ENCODE assay signal across 1 cellular context in genomic region chr2:74833418-74834233, GRCh38.
TF ChIP-seq lines count a peak whose summit lies in the region.

Gene HK2 (plus strand): TSS chr2:74834127. CDS start chr2:74834581, 454 bp downstream.

TF ChIP-seq in HepG2, 621 proteins besides CTCF, POLR2A, EP300 and RAD21 (continued from another document and continues in another):
- TF ChIP-seq TCF7 (IDR thresholded peaks at IDR 0.05; ENCODE audit: low read depth) (no peak), ZNF142 (CRISPR knock-in tag; IDR thresholded peaks at IDR 0.05) (peak; percentile 87), NCOA5 (CRISPR knock-in tag; IDR thresholded peaks at IDR 0.05) (no peak), SP5 (CRISPR knock-in tag; IDR thresholded peaks at IDR 0.05; ENCODE audit: borderline replicate concordance, low read depth) (peak; percentile 87), FOXP1 (IDR thresholded peaks at IDR 0.05) (no peak), FOXP1 (CRISPR knock-in tag; IDR thresholded peaks at IDR 0.05) (0 out of 2 replicates have a peak, but pooled peaks have one; percentile 15), ARNT (IDR thresholded peaks at IDR 0.05) (no peak), YEATS2 (CRISPR knock-in tag; IDR thresholded peaks at IDR 0.05; ENCODE audit: borderline replicate concordance) (peak; percentile 8; the same call in 1 of the 2 replicates), ZNF569 (CRISPR knock-in tag; IDR thresholded peaks at IDR 0.05; ENCODE audit: borderline replicate concordance) (no peak), ZNF709 (CRISPR knock-in tag; IDR thresholded peaks at IDR 0.05) (no peak; the same call in 1 of the 2 replicates), MAFK (conservative IDR thresholded peaks at IDR 0.05 in 1 of 2, IDR thresholded peaks at IDR 0.05 in 1 of 2; ENCODE audit: low read length in 2 of 2) (no peak), ZNF432 (CRISPR knock-in tag; IDR thresholded peaks at IDR 0.05; ENCODE audit: borderline replicate concordance) (no peak), HOXD1 (CRISPR knock-in tag; IDR thresholded peaks at IDR 0.05) (no peak), ZNF317 (CRISPR knock-in tag; IDR thresholded peaks at IDR 0.05) (peak; percentile 70; the same call in 1 of the 2 replicates), CSRNP2 (CRISPR knock-in tag; conservative IDR thresholded peaks at IDR 0.05; ENCODE audit: low read depth) (no peak), CC2D1A (CRISPR knock-in tag; IDR thresholded peaks at IDR 0.05) (no peak), TBL1XR1 (IDR thresholded peaks at IDR 0.05; ENCODE audit: borderline replicate concordance, low read length, partially characterized antibody) (no peak), HOXA9 (CRISPR knock-in tag; IDR thresholded peaks at IDR 0.05; ENCODE audit: borderline replicate concordance) (no peak), SIN3A (IDR thresholded peaks at IDR 0.05; ENCODE audit: borderline replicate concordance, low read depth, low read length) (peak; percentile 99), IKZF1 (IDR thresholded peaks at IDR 0.05) (no peak), NFIB (CRISPR knock-in tag; IDR thresholded peaks at IDR 0.05; ENCODE audit: borderline replicate concordance) (no peak), NFE2 (CRISPR knock-in tag; IDR thresholded peaks at IDR 0.05) (no peak), ZNF121 (CRISPR knock-in tag; IDR thresholded peaks at IDR 0.05) (peak; percentile 74; the same call in 1 of the 2 replicates), CEBPZ (IDR thresholded peaks at IDR 0.05; ENCODE audit: low read length) (no peak), RNF2 (conservative IDR thresholded peaks at IDR 0.05; ENCODE audit: low read depth) (no peak), FOXA3 (CRISPR knock-in tag; IDR thresholded peaks at IDR 0.05) (peak; percentile 25; the same call in 1 of the 2 replicates), HMGA1 (CRISPR knock-in tag; conservative IDR thresholded peaks at IDR 0.05) (no peak), ZBTB1 (CRISPR knock-in tag; IDR thresholded peaks at IDR 0.05; ENCODE audit: borderline replicate concordance) (no peak), ZNF292 (CRISPR knock-in tag; IDR thresholded peaks at IDR 0.05; ENCODE audit: borderline replicate concordance, low read depth) (no peak), BRCA1 (CRISPR knock-in tag; IDR thresholded peaks at IDR 0.05) (peak; percentile 86), ZNF552 (CRISPR knock-in tag; IDR thresholded peaks at IDR 0.05; ENCODE audit: borderline replicate concordance) (peak; percentile 74; the same call in 1 of the 2 replicates), KDM1A (CRISPR knock-in tag; IDR thresholded peaks at IDR 0.05) (no peak)
- TF ChIP-seq, protein P1, sequence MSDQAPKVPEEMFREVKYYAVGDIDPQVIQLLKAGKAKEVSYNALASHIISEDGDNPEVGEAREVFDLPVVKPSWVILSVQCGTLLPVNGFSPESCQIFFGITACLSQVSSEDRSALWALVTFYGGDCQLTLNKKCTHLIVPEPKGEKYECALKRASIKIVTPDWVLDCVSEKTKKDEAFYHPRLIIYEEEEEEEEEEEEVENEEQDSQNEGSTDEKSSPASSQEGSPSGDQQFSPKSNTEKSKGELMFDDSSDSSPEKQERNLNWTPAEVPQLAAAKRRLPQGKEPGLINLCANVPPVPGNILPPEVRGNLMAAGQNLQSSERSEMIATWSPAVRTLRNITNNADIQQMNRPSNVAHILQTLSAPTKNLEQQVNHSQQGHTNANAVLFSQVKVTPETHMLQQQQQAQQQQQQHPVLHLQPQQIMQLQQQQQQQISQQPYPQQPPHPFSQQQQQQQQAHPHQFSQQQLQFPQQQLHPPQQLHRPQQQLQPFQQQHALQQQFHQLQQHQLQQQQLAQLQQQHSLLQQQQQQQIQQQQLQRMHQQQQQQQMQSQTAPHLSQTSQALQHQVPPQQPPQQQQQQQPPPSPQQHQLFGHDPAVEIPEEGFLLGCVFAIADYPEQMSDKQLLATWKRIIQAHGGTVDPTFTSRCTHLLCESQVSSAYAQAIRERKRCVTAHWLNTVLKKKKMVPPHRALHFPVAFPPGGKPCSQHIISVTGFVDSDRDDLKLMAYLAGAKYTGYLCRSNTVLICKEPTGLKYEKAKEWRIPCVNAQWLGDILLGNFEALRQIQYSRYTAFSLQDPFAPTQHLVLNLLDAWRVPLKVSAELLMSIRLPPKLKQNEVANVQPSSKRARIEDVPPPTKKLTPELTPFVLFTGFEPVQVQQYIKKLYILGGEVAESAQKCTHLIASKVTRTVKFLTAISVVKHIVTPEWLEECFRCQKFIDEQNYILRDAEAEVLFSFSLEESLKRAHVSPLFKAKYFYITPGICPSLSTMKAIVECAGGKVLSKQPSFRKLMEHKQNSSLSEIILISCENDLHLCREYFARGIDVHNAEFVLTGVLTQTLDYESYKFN (CRISPR knock-in tag; conservative IDR thresholded peaks at IDR 0.05): peak; percentile 29; the same call in 1 of the 2 replicates
- TF ChIP-seq, protein P2, sequence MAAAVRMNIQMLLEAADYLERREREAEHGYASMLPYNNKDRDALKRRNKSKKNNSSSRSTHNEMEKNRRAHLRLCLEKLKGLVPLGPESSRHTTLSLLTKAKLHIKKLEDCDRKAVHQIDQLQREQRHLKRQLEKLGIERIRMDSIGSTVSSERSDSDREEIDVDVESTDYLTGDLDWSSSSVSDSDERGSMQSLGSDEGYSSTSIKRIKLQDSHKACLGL (CRISPR knock-in tag; IDR thresholded peaks at IDR 0.05): peak; percentile 92; the same call in 1 of the 2 replicates
- TF ChIP-seq, protein P3, sequence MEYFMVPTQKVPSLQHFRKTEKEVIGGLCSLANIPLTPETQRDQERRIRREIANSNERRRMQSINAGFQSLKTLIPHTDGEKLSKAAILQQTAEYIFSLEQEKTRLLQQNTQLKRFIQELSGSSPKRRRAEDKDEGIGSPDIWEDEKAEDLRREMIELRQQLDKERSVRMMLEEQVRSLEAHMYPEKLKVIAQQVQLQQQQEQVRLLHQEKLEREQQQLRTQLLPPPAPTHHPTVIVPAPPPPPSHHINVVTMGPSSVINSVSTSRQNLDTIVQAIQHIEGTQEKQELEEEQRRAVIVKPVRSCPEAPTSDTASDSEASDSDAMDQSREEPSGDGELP (IDR thresholded peaks at IDR 0.05; ENCODE audit: borderline replicate concordance, low read depth): peak; percentile 56; the same call in 1 of the 2 replicates
- TF ChIP-seq, protein P4, sequence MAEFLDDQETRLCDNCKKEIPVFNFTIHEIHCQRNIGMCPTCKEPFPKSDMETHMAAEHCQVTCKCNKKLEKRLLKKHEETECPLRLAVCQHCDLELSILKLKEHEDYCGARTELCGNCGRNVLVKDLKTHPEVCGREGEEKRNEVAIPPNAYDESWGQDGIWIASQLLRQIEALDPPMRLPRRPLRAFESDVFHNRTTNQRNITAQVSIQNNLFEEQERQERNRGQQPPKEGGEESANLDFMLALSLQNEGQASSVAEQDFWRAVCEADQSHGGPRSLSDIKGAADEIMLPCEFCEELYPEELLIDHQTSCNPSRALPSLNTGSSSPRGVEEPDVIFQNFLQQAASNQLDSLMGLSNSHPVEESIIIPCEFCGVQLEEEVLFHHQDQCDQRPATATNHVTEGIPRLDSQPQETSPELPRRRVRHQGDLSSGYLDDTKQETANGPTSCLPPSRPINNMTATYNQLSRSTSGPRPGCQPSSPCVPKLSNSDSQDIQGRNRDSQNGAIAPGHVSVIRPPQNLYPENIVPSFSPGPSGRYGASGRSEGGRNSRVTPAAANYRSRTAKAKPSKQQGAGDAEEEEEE (CRISPR knock-in tag; IDR thresholded peaks at IDR 0.05; ENCODE audit: borderline replicate concordance): 0 out of 2 replicates have a peak, but pooled peaks have one; percentile 39
- TF ChIP-seq, protein P5, sequence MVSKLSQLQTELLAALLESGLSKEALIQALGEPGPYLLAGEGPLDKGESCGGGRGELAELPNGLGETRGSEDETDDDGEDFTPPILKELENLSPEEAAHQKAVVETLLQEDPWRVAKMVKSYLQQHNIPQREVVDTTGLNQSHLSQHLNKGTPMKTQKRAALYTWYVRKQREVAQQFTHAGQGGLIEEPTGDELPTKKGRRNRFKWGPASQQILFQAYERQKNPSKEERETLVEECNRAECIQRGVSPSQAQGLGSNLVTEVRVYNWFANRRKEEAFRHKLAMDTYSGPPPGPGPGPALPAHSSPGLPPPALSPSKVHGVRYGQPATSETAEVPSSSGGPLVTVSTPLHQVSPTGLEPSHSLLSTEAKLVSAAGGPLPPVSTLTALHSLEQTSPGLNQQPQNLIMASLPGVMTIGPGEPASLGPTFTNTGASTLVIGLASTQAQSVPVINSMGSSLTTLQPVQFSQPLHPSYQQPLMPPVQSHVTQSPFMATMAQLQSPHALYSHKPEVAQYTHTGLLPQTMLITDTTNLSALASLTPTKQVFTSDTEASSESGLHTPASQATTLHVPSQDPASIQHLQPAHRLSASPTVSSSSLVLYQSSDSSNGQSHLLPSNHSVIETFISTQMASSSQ (IDR thresholded peaks at IDR 0.05; ENCODE audit: low read depth): no peak
- TF ChIP-seq, protein P5 (CRISPR knock-in tag; IDR thresholded peaks at IDR 0.05; ENCODE audit: borderline replicate concordance): peak; percentile 49; the same call in 1 of the 2 replicates
